18 cellular contexts compared by ENCODE assay signal in the genomic region with DNA sequence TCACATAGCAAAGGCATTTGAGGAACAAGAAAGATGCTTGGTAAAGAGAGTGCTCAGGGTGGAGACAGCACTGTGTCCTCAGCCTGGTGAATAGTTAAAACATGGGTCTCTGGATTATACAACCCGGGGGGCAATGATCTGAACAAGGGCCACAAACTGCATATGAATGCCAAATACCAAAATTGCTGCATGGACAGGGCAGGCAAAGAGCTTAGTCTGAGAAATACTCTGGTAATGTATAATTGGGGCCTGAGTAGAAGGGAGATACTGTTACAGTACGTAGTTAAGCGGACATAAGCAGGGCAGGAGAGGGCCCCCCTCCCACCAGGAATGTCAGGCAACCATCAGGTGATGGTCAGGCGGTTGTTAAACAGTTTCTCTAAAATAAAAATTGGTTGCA.
DNase-seq lines count a peak whose midpoint lies in the region; ATAC-seq, FAIRE-seq and TF ChIP-seq lines count a peak whose summit lies in the region.
"Had no signal": no experiment of that assay in that cellular context is flagged by ENCODE, and none has a peak within 500 bp of the region (broad histone marks: within the 10 kb centered on the region; RNA-seq: fewer than 3 reads in every experiment).

No MANE protein-coding gene starts in this region.

- H3K27me3 ChIP-seq in H9 (ENCODE audit: insufficient read depth, low read length): no peaks in the 10 kb centered on the region
- H3K27me3 ChIP-seq in K562 (ENCODE audit: control insufficient read depth in 2 of 2, insufficient read depth in 2 of 2, low read length in 2 of 2): peaks cover 0 to under 1% of the 10 kb centered on the region in 2 experiments; a peak in 2 of 5 replicates
- H3K27me3 ChIP-seq in left lung: no peaks in the 10 kb centered on the region
- H3K27me3 ChIP-seq in osteoblast (ENCODE audit: insufficient read depth, low read length): no peaks in the 10 kb centered on the region
- H3K27me3 ChIP-seq: BLaER1 had no signal

- no peaks in the 10 kb centered on the region for H3K79me1 ChIP-seq in H9 (ENCODE audit: insufficient read depth, low read depth, low read length, poor library complexity, severe bottlenecking)

- no peak overlapping the region for H3K4ac ChIP-seq in H9 (ENCODE audit: low read depth, low read length)

- no peak overlapping the region for H2BK15ac ChIP-seq in H9 (ENCODE audit: low read depth, low read length)

- H2BK5ac ChIP-seq in H9 (ENCODE audit: insufficient read length, low read length): no peak overlapping the region

- intact Hi-C loops in K562 (cut with micrococcal nuclease) (no loop called here), left lung (cut with DNase I) (no loop called here)

- no peak overlapping the region for H3K4me3 Mint-ChIP-seq in H9
- H3K4me3 Mint-ChIP-seq: CD14-positive monocyte; CD4-positive, alpha-beta memory T cell; HFFc6 had no signal

- no peak overlapping the region for H2AK5ac ChIP-seq in H9 (ENCODE audit: insufficient read length, low read length)

- no peak overlapping the region for H2BK20ac ChIP-seq in H9 (ENCODE audit: low read depth, low read length, poor library complexity, severe bottlenecking)

- H3K23ac ChIP-seq in H9 (ENCODE audit: insufficient read length, low read depth, low read length): no peak overlapping the region

- no peak overlapping the region for H4K5ac ChIP-seq in H9 (ENCODE audit: insufficient read length, low read depth, low read length)

- POLR2A ChIA-PET in K562 (lab: Yijun Ruan, JAX): interaction anchor here (0.5 kb wide), 1 partner anchor 65 kb away, joined by 3 read pairs; no protein-coding TSS in a partner anchor

- H2AFZ ChIP-seq in H9 (ENCODE audit: low read length) (no peak overlapping the region), K562 (ENCODE audit: low read depth, low read length) (0 out of 2 replicates have a peak overlapping the region, but pooled peaks have one; percentile 8), osteoblast (ENCODE audit: low read length) (no peak overlapping the region)

- H3K27ac Mint-ChIP-seq in H9: peak overlapping the region in 2 of 3 experiments; percentile 16 to 49; a peak in 3 of 7 replicates
- H3K27ac Mint-ChIP-seq: CD14-positive monocyte, HFFc6 had no signal

- H3T11ph ChIP-seq in H9 (ENCODE audit: low read length): no peak overlapping the region

- H3K4me1 Mint-ChIP-seq in H9: peaks cover 19 to 29% of the 10 kb centered on the region in 2 experiments

- no peak overlapping the region for H4K8ac ChIP-seq in H9 (replicated peaks; ENCODE audit: insufficient read length, low read depth, low read length)

- H3K9me1 ChIP-seq in K562 (ENCODE audit: control insufficient read depth, insufficient read depth, low read length): no peaks in the 10 kb centered on the region

- no TSS peak for BruUV-seq in K562 (replicated peaks; lab: Mats Ljungman, UMichigan)

- H3K36me3 ChIP-seq in K562 (ENCODE audit: control insufficient read depth, insufficient read depth, low read length) (no peaks in the 10 kb centered on the region), left lung (no peaks in the 10 kb centered on the region), osteoblast (ENCODE audit: insufficient read depth, low read length) (no peaks in the 10 kb centered on the region)
- H3K36me3 ChIP-seq: BLaER1 had no signal

- no peaks in the 10 kb centered on the region for H3K27me3 Mint-ChIP-seq in H9 (ENCODE audit: low read depth)
- H3K27me3 Mint-ChIP-seq: CD4-positive, alpha-beta memory T cell had no signal

- H3K18ac ChIP-seq in H9 (ENCODE audit: insufficient read length, low read depth, low read length): no peak overlapping the region

- no CpG with 5 or more reads among the region's 4 CpGs for WGBS in H9 (ENCODE audit: extremely low coverage, insufficient read length, low lambda C conversion rate)
- 0% methylated on average over 4 of the region's 4 CpGs for WGBS in K562 (ENCODE audit: insufficient coverage, low coverage, missing lambda C conversion rate)

- H3K14ac ChIP-seq in H9 (ENCODE audit: insufficient read depth, low read length): no peak overlapping the region

- H3K27ac ChIP-seq in H9 (ENCODE audit: insufficient read length, low read depth, low read length): no peak overlapping the region
- no peak overlapping the region for H3K27ac ChIP-seq in K562 (ENCODE audit: extremely low read depth, low read depth, low read length)
- peak overlapping the region in 1 of 2 donors; percentile 63 for H3K27ac ChIP-seq in left lung
- no peak overlapping the region for H3K27ac ChIP-seq in osteoblast (ENCODE audit: low read depth, low read length)
- H3K27ac ChIP-seq: BLaER1 had no signal

- no peak for TF ChIP-seq CTCF in H9 (conservative IDR thresholded peaks at IDR 0.05)
- no peak for TF ChIP-seq CTCF in K562 (IDR thresholded peaks at IDR 0.05 in 2 of 3, conservative IDR thresholded peaks at IDR 0.05 in 1 of 3; ENCODE audit: insufficient read depth in 2 of 3, low read depth in 1 of 3, low read length in 3 of 3)
- no peak for TF ChIP-seq CTCF in left lung (IDR thresholded peaks at IDR 0.05)
- TF ChIP-seq CTCF in osteoblast (IDR thresholded peaks at IDR 0.05; ENCODE audit: extremely low read depth, low read depth, low read length): no peak

- no peaks in the 10 kb centered on the region for H4K20me1 ChIP-seq in H9 (ENCODE audit: control insufficient read depth, insufficient read depth, insufficient read length)
- no peaks in the 10 kb centered on the region for H4K20me1 ChIP-seq in K562 (replicated peaks; ENCODE audit: control insufficient read depth, insufficient read depth, low read length)
- no peaks in the 10 kb centered on the region for H4K20me1 ChIP-seq in osteoblast (ENCODE audit: insufficient read depth, low read length)
- H4K20me1 ChIP-seq: BLaER1 had no signal

- FAIRE-seq in K562 (lab: Jason Lieb, UNC): no peak
- FAIRE-seq in frontal cortex (lab: Jason Lieb, UNC): no peak
- FAIRE-seq: HepG2 had no signal

- H3K4me1 ChIP-seq in H9 (ENCODE audit: insufficient read depth, low read length) (peaks cover 3% of the 10 kb centered on the region; the same call in 1 of the 2 replicates), K562 (replicated peaks in 1 of 2; ENCODE audit: control insufficient read depth in 2 of 2, insufficient read depth in 2 of 2, low read length in 2 of 2) (peaks cover 0 to under 1% of the 10 kb centered on the region in 2 experiments; a peak in 1 of 5 replicates), left lung (no peaks in the 10 kb centered on the region), osteoblast (ENCODE audit: insufficient read depth, low read length) (no peaks in the 10 kb centered on the region)
- H3K4me1 ChIP-seq: BLaER1 had no signal

- CTCF ChIA-PET in K562 (lab: Yijun Ruan, JAX; ENCODE audit: low intra/inter-chr PET ratio): no interaction called here

- in situ Hi-C loops in K562 (cut with MboI): no loop called here

- no peak for TF ChIP-seq RAD21 in K562 (CRISPR knock-in tag; conservative IDR thresholded peaks at IDR 0.05 in 1 of 2, IDR thresholded peaks at IDR 0.05 in 1 of 2)

- no peak overlapping the region for H4K91ac ChIP-seq in H9 (ENCODE audit: insufficient read length, low read depth, low read length)

- no peak for TF ChIP-seq POLR2A in K562 (conservative IDR thresholded peaks at IDR 0.05)

- no peak for DNase-seq in H9
- DNase-seq in K562 (ENCODE audit: extremely low read depth in 1 of 4, low spot score in 3 of 4): no peak
- DNase-seq in left lung: no peak
- peak; percentile 72 for DNase-seq in osteoblast (ENCODE audit: insufficient read length, low spot score, missing footprints)
- DNase-seq in frontal cortex (ENCODE audit: low spot score in 2 of 2): no peak
- DNase-seq in GM19240 (ENCODE audit: insufficient read length, low spot score): no peak
- DNase-seq in SKM-1 treated with dmso at 0.1 percent for 144 hours (lab: John Stamatoyannopoulos, UW; ENCODE audit: unreplicated experiment): no peak
- DNase-seq in kidney tubule cell (ENCODE audit: low spot score): no peak
- DNase-seq: 8988T; CD4-positive, alpha-beta memory T cell; DMS153; DMS79; GDM1; HCEC 1CT; HFFc6 had no signal

- no peak overlapping the region for H3K4me3 ChIP-seq in K562
- H3K4me3 ChIP-seq in left lung: no peak overlapping the region
- H3K4me3 ChIP-seq in osteoblast (ENCODE audit: insufficient read depth, low read length): no peak overlapping the region
- H3K4me3 ChIP-seq: BLaER1 had no signal

- H2BK12ac ChIP-seq in H9 (ENCODE audit: insufficient read length, low read depth, low read length): no peak overlapping the region

- H3K4me2 ChIP-seq in H9 (ENCODE audit: insufficient read depth, insufficient read length, low read length) (no peak overlapping the region), K562 (ENCODE audit: insufficient read depth, low read length) (no peak overlapping the region), osteoblast (ENCODE audit: insufficient read depth, low read length) (no peak overlapping the region)
- H3K4me2 ChIP-seq: BLaER1 had no signal

- peaks cover 10 to 12% of the 10 kb centered on the region in 2 experiments; a peak in 4 of 5 replicates for H3K9me3 Mint-ChIP-seq in H9
- H3K9me3 Mint-ChIP-seq: HFFc6 had no signal

- H3K56ac ChIP-seq in H9 (ENCODE audit: insufficient read length, low read depth, low read length): no peak overlapping the region

- H3K36me3 Mint-ChIP-seq in H9 (ENCODE audit: insufficient read depth in 1 of 3, low read depth in 3 of 3): peaks cover 9 to 26% (median 11%) of the 10 kb centered on the region in 3 experiments
- H3K36me3 Mint-ChIP-seq: CD14-positive monocyte had no signal

- ATAC-seq in K562: no peak
- ATAC-seq in left lung: peak; percentile 43
- ATAC-seq: HepG2 had no signal

- no peaks in the 10 kb centered on the region for H3K23me2 ChIP-seq in H9 (ENCODE audit: insufficient read length, low read depth, low read length, poor library complexity, severe bottlenecking)

- no peak overlapping the region for H2BK120ac ChIP-seq in H9 (ENCODE audit: low read depth, low read length, poor library complexity, severe bottlenecking)

- H3K9me3 ChIP-seq in H9 (ENCODE audit: control insufficient read depth, low read depth, low read length) (no peaks in the 10 kb centered on the region), K562 (replicated peaks; ENCODE audit: control insufficient read depth, insufficient read depth, low read depth, low read length) (no peaks in the 10 kb centered on the region), left lung (no peaks in the 10 kb centered on the region), osteoblast (ENCODE audit: low read depth, low read length) (no peaks in the 10 kb centered on the region)

- no peak overlapping the region for H3K9ac ChIP-seq in H9 (ENCODE audit: extremely low read depth, insufficient read length, low read length)
- no peak overlapping the region for H3K9ac ChIP-seq in K562 (ENCODE audit: insufficient read depth in 1 of 2, low read depth in 2 of 2, low read length in 2 of 2)
- H3K9ac ChIP-seq: BLaER1 had no signal

- no peak for TF ChIP-seq EP300 in K562 (IDR thresholded peaks at IDR 0.05; ENCODE audit: low read length)

- H3K79me2 ChIP-seq in H9 (ENCODE audit: insufficient read depth, low read length) (no peaks in the 10 kb centered on the region), K562 (ENCODE audit: control insufficient read depth, insufficient read depth, low read length) (no peaks in the 10 kb centered on the region), osteoblast (ENCODE audit: insufficient read depth, low read length) (no peaks in the 10 kb centered on the region)

TF ChIP-seq in K562, 482 proteins besides CTCF, POLR2A, EP300 and RAD21 (continues in another document):
- TF ChIP-seq DNMT1 (IDR thresholded peaks at IDR 0.05) (no peak), POLR2H (tag; IDR thresholded peaks at IDR 0.05; ENCODE audit: low read depth) (no peak), NR3C1 (CRISPR knock-in tag; IDR thresholded peaks at IDR 0.05) (no peak)
